ENCODE assay signal across 13 cellular contexts in the genomic region with DNA sequence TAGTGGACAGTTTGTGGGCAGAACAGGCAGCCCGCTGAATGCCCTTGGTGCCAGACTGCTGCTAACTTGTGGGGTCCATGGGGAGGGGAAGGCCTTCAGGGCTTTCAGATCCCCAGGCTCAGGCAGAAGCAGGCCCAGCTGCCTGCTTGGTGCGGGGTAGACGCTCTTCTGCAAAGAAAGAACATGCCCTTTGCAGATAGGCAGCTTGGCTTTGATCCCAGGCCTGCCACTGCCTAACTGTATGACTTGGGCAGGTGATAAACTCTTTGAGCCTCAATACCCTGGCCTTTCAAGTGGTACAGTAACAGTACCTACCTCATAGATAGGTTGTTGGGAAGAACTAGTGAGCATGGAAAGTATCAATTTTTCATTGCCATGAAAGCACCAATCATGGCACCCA. TPM values are rescaled to one million over a fixed set of nuclear protein-coding genes. Genes with fewer than 3 reads are reported as not detected.
DNase-seq lines count a peak whose midpoint lies in the region; ATAC-seq and TF ChIP-seq lines count a peak whose summit lies in the region.
"Had no signal": no experiment of that assay in that cellular context is flagged by ENCODE, and none has a peak within 500 bp of the region (broad histone marks: within the 10 kb centered on the region; RNA-seq: fewer than 3 reads in every experiment).

No MANE protein-coding gene starts in this region.

- no peak overlapping the region for H3K27ac Mint-ChIP-seq in CD14-positive monocyte
- H3K27ac Mint-ChIP-seq: activated CD4-positive, alpha-beta T cell treated with anti-CD3 and anti-CD28 coated beads, Interleukin-2, amount 10 ng/mL, durations not matched to agents 7 days and 5 days had no signal

- no peaks in the 10 kb centered on the region for H3K9me3 Mint-ChIP-seq in CD14-positive monocyte
- H3K9me3 Mint-ChIP-seq: activated CD4-positive, alpha-beta T cell treated with anti-CD3 and anti-CD28 coated beads, Interleukin-2, amount 10 ng/mL, durations not matched to agents 7 days and 5 days; activated T-cell treated with anti-CD3 and anti-CD28 coated beads, Interleukin-2, amount 50 U/mL, for 24 hours had no signal

- no peak overlapping the region for H3K4me3 Mint-ChIP-seq in CD14-positive monocyte
- H3K4me3 Mint-ChIP-seq: activated CD4-positive, alpha-beta T cell treated with anti-CD3 and anti-CD28 coated beads, Interleukin-2, amount 10 ng/mL, durations not matched to agents 7 days and 5 days; activated T-cell treated with anti-CD3 and anti-CD28 coated beads, Interleukin-2, amount 50 U/mL, for 24 hours had no signal

- peaks cover 0 to 9% (median 5%) of the 10 kb centered on the region in 3 donors for H3K27me3 Mint-ChIP-seq in CD14-positive monocyte (ENCODE audit: low read depth in 3 of 3)
- H3K27me3 Mint-ChIP-seq: activated CD4-positive, alpha-beta T cell treated with anti-CD3 and anti-CD28 coated beads, Interleukin-2, amount 10 ng/mL, durations not matched to agents 7 days and 5 days; activated T-cell treated with anti-CD3 and anti-CD28 coated beads, Interleukin-2, amount 50 U/mL, for 24 hours had no signal

- DNase-seq in HUDEP-2 (lab: John Stamatoyannopoulos, UW; ENCODE audit: unreplicated experiment in 76 of 76) (peak in 74 of 76 experiments; percentile 23 to 94 (median 80)), NCI-H1105 (lab: John Stamatoyannopoulos, UW) (peak; percentile 83), amniotic epithelial cell (ENCODE audit: low read depth) (peak; percentile 21), myocyte (ENCODE audit: low read depth) (peak; percentile 72), 8988T (no peak), cerebellar cortex (ENCODE audit: low spot score) (no peak), CD14-positive monocyte (ENCODE audit: low spot score) (no peak)
- DNase-seq: activated CD4-positive, alpha-beta T cell treated with anti-CD3 and anti-CD28 coated beads, Interleukin-2, amount 10 ng/mL, durations not matched to agents 7 days and 5 days; activated T-cell treated with anti-CD3 and anti-CD28 coated beads, Interleukin-2, amount 50 U/mL, for 24 hours; islet precursor cell; NCI-H524 treated with DMSO at 0.1 percent for 48 hours; tibial artery had no signal

- peaks cover 20 to 56% of the 10 kb centered on the region in 2 donors for H3K36me3 Mint-ChIP-seq in CD14-positive monocyte

- TF ChIP-seq CTCF in CD14-positive monocyte (IDR thresholded peaks at IDR 0.05): no peak

- intact Hi-C loops in CD14-positive monocyte (cut with micrococcal nuclease): no loop called here

- H3K4me1 Mint-ChIP-seq in CD14-positive monocyte: peaks cover 77% of the 10 kb centered on the region

- ATAC-seq in GM19351 (IDR thresholded peaks at IDR 0.05; ENCODE audit: unreplicated experiment): no peak

RNA-seq across cellular contexts. Expression of a gene that starts 28.4 kb away (rescaled TPM):
- total RNA-seq in myocyte: 78.0 and 88.5 TPM in 2 replicates
- 166 TPM for polyA plus RNA-seq in myocyte (2012)
- 10 to 100 TPM in 1 of 2 donors, 1 to 10 TPM in 1; 7.1 to 10.0 TPM for polyA plus RNA-seq in CD14-positive monocyte

Comparison
In these comparisons a context has a peak if more than half of its experiments do, and no peak if none do; other contexts are left out.
1. DNase-seq: peak in HUDEP-2 (74 of 76), NCI-H1105 (single experiment), amniotic epithelial cell (single experiment) and myocyte (single experiment); none in 8988T (single experiment), cerebellar cortex (single experiment) and CD14-positive monocyte (single experiment).